ENCODE assay signal across 13 cellular contexts in genomic region chr10:60130130-60130579, GRCh38.
A peak's percentile ranks its signal among the peaks of the same experiment; 100 is the strongest.
DNase-seq lines count a peak whose midpoint lies in the region; ATAC-seq and TF ChIP-seq lines count a peak whose summit lies in the region.
"Had no signal": no experiment of that assay in that cellular context is flagged by ENCODE, and none has a peak within 500 bp of the region (broad histone marks: within the 10 kb centered on the region; RNA-seq: fewer than 3 reads in every experiment).

No MANE protein-coding gene starts in this region.

- H2AFZ ChIP-seq in KMS-11 (ENCODE audit: low read depth) = no peak overlapping the region

- H3K27ac ChIP-seq in A673 (ENCODE audit: low read depth, low read length, poor library complexity, severe bottlenecking) (no peak overlapping the region), KMS-11 (peak overlapping the region; percentile 52), iPS-20b (ENCODE audit: low read length) (no peak overlapping the region)
- H3K27ac ChIP-seq: C4-2B had no signal

- CTCF ChIA-PET in A673 (lab: Charles Lee) = no interaction called here

- H3K4me3 ChIP-seq in A673 (ENCODE audit: low read depth, low read length, poor library complexity, severe bottlenecking) = no peak overlapping the region
- H3K4me3 ChIP-seq in KMS-11 (IDR thresholded peaks at IDR 0.05; ENCODE audit: insufficient read depth, low read depth, low read length) = no peak overlapping the region
- H3K4me3 ChIP-seq in iPS-20b (ENCODE audit: low read length) = 0 out of 2 replicates have a peak overlapping the region, but pooled peaks have one; percentile 2

- BruUV-seq in A673 (replicated peaks; lab: Mats Ljungman, UMichigan) = no TSS peak

- peak; percentile 77 for ATAC-seq in GM21619 (IDR thresholded peaks at IDR 0.05; ENCODE audit: unreplicated experiment)
- no peak for ATAC-seq in HG02840 (IDR thresholded peaks at IDR 0.05; ENCODE audit: low FRiP score, unreplicated experiment)
- no peak for ATAC-seq in GM18498 (IDR thresholded peaks at IDR 0.05; ENCODE audit: unreplicated experiment)
- ATAC-seq: activated T-cell treated with anti-CD3 and anti-CD28 coated beads, Interleukin-2, amount 50 U/mL, for 72 hours had no signal

- no peaks in the 10 kb centered on the region for H3K9me3 ChIP-seq in A673 (ENCODE audit: low read depth, low read length, poor library complexity, severe bottlenecking)
- no peaks in the 10 kb centered on the region for H3K9me3 ChIP-seq in iPS-20b (ENCODE audit: insufficient read depth, low read depth, low read length)

- H3K4me1 ChIP-seq in A673 (ENCODE audit: insufficient read depth, low read length, poor library complexity, severe bottlenecking) (no peaks in the 10 kb centered on the region), KMS-11 (ENCODE audit: low read depth, poor library complexity, severe bottlenecking) (peaks cover 44% of the 10 kb centered on the region), iPS-20b (ENCODE audit: insufficient read depth, low read length) (peaks cover 6% of the 10 kb centered on the region)

- H3K36me3 ChIP-seq in A673 (ENCODE audit: insufficient read depth, low read length, poor library complexity, severe bottlenecking) (no peaks in the 10 kb centered on the region), KMS-11 (ENCODE audit: insufficient read depth) (0 out of 2 replicates have a peak, but pooled peaks cover 8% of the 10 kb centered on the region), iPS-20b (ENCODE audit: insufficient read depth, low read depth, low read length) (peaks cover 14% of the 10 kb centered on the region)

- DNase-seq in A673 (ENCODE audit: low spot score) (peak; percentile 42), amygdala (lab: John Stamatoyannopoulos, UW) (no peak), NCI-H446 treated with DMSO at 0.1 percent for 48 hours (lab: John Stamatoyannopoulos, UW) (no peak)
- DNase-seq: activated T-cell treated with anti-CD3 and anti-CD28 coated beads, Interleukin-2, amount 50 U/mL, for 72 hours; hypothalamus; NCI-H1694; T-helper 1 cell had no signal

- peak overlapping the region; percentile 7; the same call in 1 of the 2 replicates for H3K4me2 ChIP-seq in KMS-11

- POLR2A ChIA-PET in A673 (lab: Charles Lee; ENCODE audit: low non-redundant PET) = no interaction called here

- no peaks in the 10 kb centered on the region for H4K20me1 ChIP-seq in KMS-11 (ENCODE audit: insufficient read depth)

- H3K9ac ChIP-seq in KMS-11 (peak overlapping the region; percentile 10; the same call in 1 of the 2 replicates), iPS-20b (ENCODE audit: low read depth, low read length) (no peak overlapping the region; the same call in 1 of the 2 replicates)

- intact Hi-C loops in A673 (cut with micrococcal nuclease; ENCODE audit: unreplicated experiment) = no loop called here

- TF ChIP-seq CTCF in A673 (conservative IDR thresholded peaks at IDR 0.05; ENCODE audit: low read depth, low read length) (no peak), KMS-11 (conservative IDR thresholded peaks at IDR 0.05; ENCODE audit: low read depth, low read length) (no peak)

- H3K27me3 ChIP-seq in A673 (replicated peaks; ENCODE audit: insufficient read depth, low read depth, low read length, poor library complexity) (no peaks in the 10 kb centered on the region), KMS-11 (ENCODE audit: insufficient read depth, low read depth) (no peaks in the 10 kb centered on the region), iPS-20b (ENCODE audit: insufficient read depth, low read length) (no peaks in the 10 kb centered on the region)

- no peaks in the 10 kb centered on the region for H3K79me2 ChIP-seq in KMS-11 (ENCODE audit: insufficient read depth, low read depth)
